ENCODE assay signal across 1 cellular context in the genomic region with DNA sequence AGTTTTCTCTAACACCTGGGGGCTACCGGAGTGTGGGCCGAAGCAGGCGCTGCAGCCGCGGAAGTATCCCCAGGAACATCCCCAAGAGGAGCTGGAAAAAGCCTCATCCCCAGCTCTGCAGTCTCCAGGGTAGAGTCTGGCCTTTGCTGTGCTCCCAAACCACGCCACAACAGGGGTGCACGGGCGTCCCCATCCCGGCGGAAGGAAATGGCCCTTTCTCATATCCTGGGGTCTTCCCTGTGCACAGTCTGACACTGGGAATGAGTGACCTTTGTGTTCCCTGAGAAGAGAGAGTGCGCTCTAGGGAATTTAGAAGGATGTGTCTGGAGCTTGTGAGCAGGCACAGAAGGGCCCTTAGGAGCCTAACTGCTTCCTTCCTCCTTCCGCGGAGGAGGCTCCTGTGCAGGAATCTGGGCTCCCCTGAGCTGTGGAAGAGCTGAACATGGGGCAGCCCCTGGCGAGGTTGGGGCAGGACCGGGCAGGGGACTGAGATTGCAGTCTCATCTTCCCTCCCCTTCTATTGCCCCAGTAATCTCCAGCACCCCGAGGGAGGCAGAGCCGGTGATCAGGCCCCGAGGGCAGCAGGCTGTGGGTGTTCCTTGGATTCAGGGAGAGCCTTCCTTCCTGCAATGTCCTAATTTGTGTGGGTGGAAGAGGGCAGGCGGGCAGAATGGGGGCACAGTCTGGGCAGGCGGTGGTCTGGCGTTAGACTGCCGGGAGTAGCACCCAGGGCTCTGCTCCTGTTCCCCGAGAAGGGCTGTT.
TF ChIP-seq lines count a peak whose summit lies in the region.

No MANE protein-coding gene starts in this region.

TF ChIP-seq in HEK293T, 16 proteins besides CTCF, POLR2A, EP300 and RAD21:
- TF ChIP-seq LEF1 (IDR thresholded peaks at IDR 0.05; ENCODE audit: borderline replicate concordance), result no peak
- TF ChIP-seq L3MBTL2 (conservative IDR thresholded peaks at IDR 0.05), result no peak
- TF ChIP-seq FOXA1 (IDR thresholded peaks at IDR 0.05), result no peak
- TF ChIP-seq SUZ12 (IDR thresholded peaks at IDR 0.05), result no peak
- TF ChIP-seq CTBP1 (IDR thresholded peaks at IDR 0.05; ENCODE audit: borderline replicate concordance), result no peak
- TF ChIP-seq SP1 (IDR thresholded peaks at IDR 0.05), result no peak
- TF ChIP-seq NFRKB (IDR thresholded peaks at IDR 0.05), result no peak
- TF ChIP-seq ZNF384 (IDR thresholded peaks at IDR 0.05), result no peak
- TF ChIP-seq FOXM1 (IDR thresholded peaks at IDR 0.05; ENCODE audit: borderline replicate concordance), result no peak
- no peak for TF ChIP-seq BHLHE40 (IDR thresholded peaks at IDR 0.05; ENCODE audit: borderline replicate concordance)
- TF ChIP-seq ARNT (IDR thresholded peaks at IDR 0.05), result no peak
- TF ChIP-seq FOXK2 (IDR thresholded peaks at IDR 0.05), result no peak
- TF ChIP-seq ELF4 (IDR thresholded peaks at IDR 0.05), result no peak
- TF ChIP-seq, protein P1, sequence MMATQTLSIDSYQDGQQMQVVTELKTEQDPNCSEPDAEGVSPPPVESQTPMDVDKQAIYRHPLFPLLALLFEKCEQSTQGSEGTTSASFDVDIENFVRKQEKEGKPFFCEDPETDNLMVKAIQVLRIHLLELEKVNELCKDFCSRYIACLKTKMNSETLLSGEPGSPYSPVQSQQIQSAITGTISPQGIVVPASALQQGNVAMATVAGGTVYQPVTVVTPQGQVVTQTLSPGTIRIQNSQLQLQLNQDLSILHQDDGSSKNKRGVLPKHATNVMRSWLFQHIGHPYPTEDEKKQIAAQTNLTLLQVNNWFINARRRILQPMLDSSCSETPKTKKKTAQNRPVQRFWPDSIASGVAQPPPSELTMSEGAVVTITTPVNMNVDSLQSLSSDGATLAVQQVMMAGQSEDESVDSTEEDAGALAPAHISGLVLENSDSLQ (IDR thresholded peaks at IDR 0.05), result no peak
- no peak for TF ChIP-seq TARDBP (IDR thresholded peaks at IDR 0.05)
- no peak for TF ChIP-seq HDGF (IDR thresholded peaks at IDR 0.05; ENCODE audit: borderline replicate concordance)
